ENCODE assay signal across 9 cellular contexts in the genomic region with DNA sequence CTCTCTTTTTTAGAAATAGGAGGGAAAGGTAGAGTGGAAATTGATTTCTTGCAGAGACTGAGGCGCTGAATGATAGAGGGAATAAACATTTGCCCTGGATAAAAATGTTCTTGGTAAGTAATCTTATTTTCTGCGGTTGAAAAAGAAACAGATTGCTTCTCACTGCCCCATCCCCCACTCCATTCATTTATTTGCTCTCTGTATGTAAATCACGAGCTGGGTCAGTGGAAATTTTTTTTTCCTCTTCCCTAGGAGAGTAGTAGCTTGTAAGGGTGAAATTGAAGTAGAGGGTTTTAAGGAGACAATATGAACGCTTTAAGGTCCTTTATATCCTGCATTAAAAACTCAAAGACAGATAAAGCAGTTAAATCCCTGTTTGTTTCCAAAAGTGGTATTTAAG. TPM values are rescaled to one million over a fixed set of nuclear protein-coding genes. Genes with fewer than 3 reads are reported as not detected.
A peak's percentile ranks its signal among the peaks of the same experiment; 100 is the strongest.
DNase-seq lines count a peak whose midpoint lies in the region; ATAC-seq, FAIRE-seq and TF ChIP-seq lines count a peak whose summit lies in the region.
"Had no signal": no experiment of that assay in that cellular context is flagged by ENCODE, and none has a peak within 500 bp of the region (broad histone marks: within the 10 kb centered on the region; RNA-seq: fewer than 3 reads in every experiment).

No MANE protein-coding gene starts in this region.

- CTCF ChIA-PET in endothelial cell of umbilical vein (lab: Charles Lee): interaction anchor here (1.6 kb wide), 1 partner anchor 9 kb away, joined by 3 read pairs; no protein-coding TSS in a partner anchor

- intact Hi-C loops in endothelial cell of umbilical vein (cut with micrococcal nuclease): no loop called here
- intact Hi-C loops in ovary (cut with DNase I): no loop called here

- BruUV-seq in endothelial cell of umbilical vein (replicated peaks; lab: Mats Ljungman, UMichigan): no TSS peak

- H3K9me3 ChIP-seq in endothelial cell of umbilical vein (replicated peaks; ENCODE audit: control insufficient read depth, insufficient read depth, low read length): no peaks in the 10 kb centered on the region
- no peaks in the 10 kb centered on the region for H3K9me3 ChIP-seq in ovary

- 11 to 16% (median 12%) methylated on average over 4 of the region's 4 CpGs for WGBS in ovary, 3 donors

- no peaks in the 10 kb centered on the region for H3K79me2 ChIP-seq in endothelial cell of umbilical vein (ENCODE audit: control insufficient read depth, insufficient read depth, low read length)

- H4K20me1 ChIP-seq in endothelial cell of umbilical vein (replicated peaks; ENCODE audit: control insufficient read depth, extremely low read depth, insufficient read depth, low read length): no peaks in the 10 kb centered on the region

- no peak for ATAC-seq in HG03469 (IDR thresholded peaks at IDR 0.05; ENCODE audit: unreplicated experiment)

- no peaks in the 10 kb centered on the region for H3K9me1 ChIP-seq in endothelial cell of umbilical vein (replicated peaks; ENCODE audit: control insufficient read depth, extremely low read depth, insufficient read depth, low read length)

- TF ChIP-seq CTCF in endothelial cell of umbilical vein (IDR thresholded peaks at IDR 0.05; ENCODE audit: extremely low read depth in 1 of 2, insufficient read depth in 1 of 2, low read depth in 1 of 2, low read length in 2 of 2): no peak
- TF ChIP-seq CTCF in ovary (IDR thresholded peaks at IDR 0.05): no peak

- H3K4me3 ChIP-seq in endothelial cell of umbilical vein (replicated peaks in 1 of 3; ENCODE audit: insufficient read depth in 1 of 3, low read depth in 1 of 3, low read length in 3 of 3) (peak overlapping the region; percentile 45 to 90 (median 80)), ovary (peak overlapping the region; percentile 19)

- H3K9ac ChIP-seq in endothelial cell of umbilical vein (replicated peaks; ENCODE audit: extremely low read depth, insufficient read depth, low read length): peak overlapping the region; percentile 10

- DNase-seq in DMS 273 (lab: John Stamatoyannopoulos, UW; ENCODE audit: unreplicated experiment) (peak; percentile 75), NCI-H524 (lab: John Stamatoyannopoulos, UW) (peak; percentile 21 to 65), endothelial cell of umbilical vein (ENCODE audit: low read depth, low spot score) (peak; percentile 53), ovary (no peak), activated gamma-delta T cell (lab: John Stamatoyannopoulos, UW) (no peak), kidney glomerular epithelial cell (lab: John Stamatoyannopoulos, UW) (no peak), HPDE6-E6E7 (ENCODE audit: extremely low spot score) (no peak)
- DNase-seq: NCI-H1436 had no signal

- peak overlapping the region; percentile 92 for H3K4me2 ChIP-seq in endothelial cell of umbilical vein (ENCODE audit: insufficient read depth, low read length)

- H3K27ac ChIP-seq in endothelial cell of umbilical vein (ENCODE audit: insufficient read depth, low read depth, low read length) (no peak overlapping the region), ovary (no peak overlapping the region)

- FAIRE-seq in endothelial cell of umbilical vein (lab: Jason Lieb, UNC): no peak

- POLR2A ChIA-PET in endothelial cell of umbilical vein (lab: Charles Lee): interaction anchor here (0.6 kb wide), 1 partner anchor 1880 kb away, joined by 3 read pairs; no protein-coding TSS in a partner anchor

- TF ChIP-seq EP300 in ovary (IDR thresholded peaks at IDR 0.05): no peak

- peak overlapping the region; percentile 97 for H2AFZ ChIP-seq in endothelial cell of umbilical vein (ENCODE audit: low read depth, low read length)

- H3K27me3 ChIP-seq in endothelial cell of umbilical vein (ENCODE audit: control insufficient read depth in 2 of 2, insufficient read depth in 2 of 2, low read length in 2 of 2) (peaks cover 34 to 51% of the 10 kb centered on the region in 2 experiments), ovary (no peaks in the 10 kb centered on the region)

- H3K4me1 ChIP-seq in endothelial cell of umbilical vein (ENCODE audit: control insufficient read depth, extremely low read depth, insufficient read depth, low read length): peaks cover 28% of the 10 kb centered on the region
- H3K4me1 ChIP-seq in ovary (ENCODE audit: insufficient read depth): no peaks in the 10 kb centered on the region

- dilution Hi-C loops in endothelial cell of umbilical vein (cut with MboI; ENCODE audit: extremely low pct_ligation_motif_present, low sequenced_read_pairs): no loop called here

- H3K36me3 ChIP-seq in endothelial cell of umbilical vein (ENCODE audit: control insufficient read depth in 2 of 2, extremely low read depth in 1 of 2, insufficient read depth in 2 of 2, low read length in 2 of 2) (no peaks in the 10 kb centered on the region), ovary (no peaks in the 10 kb centered on the region)

- TF ChIP-seq POLR2A in endothelial cell of umbilical vein (IDR thresholded peaks at IDR 0.05; ENCODE audit: low read depth, low read length) (no peak), ovary (IDR thresholded peaks at IDR 0.05) (no peak)

TF ChIP-seq in endothelial cell of umbilical vein, 7 proteins besides CTCF, POLR2A, EP300 and RAD21:
- no peak for TF ChIP-seq MYC (IDR thresholded peaks at IDR 0.05; ENCODE audit: low read depth, low read length)
- TF ChIP-seq, protein P1, sequence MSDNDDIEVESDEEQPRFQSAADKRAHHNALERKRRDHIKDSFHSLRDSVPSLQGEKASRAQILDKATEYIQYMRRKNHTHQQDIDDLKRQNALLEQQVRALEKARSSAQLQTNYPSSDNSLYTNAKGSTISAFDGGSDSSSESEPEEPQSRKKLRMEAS (IDR thresholded peaks at IDR 0.05; ENCODE audit: insufficient read depth, insufficient read length): no peak
- no peak for TF ChIP-seq FOS (IDR thresholded peaks at IDR 0.05; ENCODE audit: borderline replicate concordance, insufficient read depth, low read length)
- no peak for TF ChIP-seq EZH2 (IDR thresholded peaks at IDR 0.05; ENCODE audit: borderline replicate concordance, low read depth, low read length, severe bottlenecking)
- no peak for TF ChIP-seq JUN (IDR thresholded peaks at IDR 0.05; ENCODE audit: borderline replicate concordance, insufficient read depth, insufficient read length, low read depth)
- TF ChIP-seq GATA2 (IDR thresholded peaks at IDR 0.05; ENCODE audit: insufficient read depth, insufficient read length, low read depth, low read length): no peak
- TF ChIP-seq POLR2AphosphoS5 (IDR thresholded peaks at IDR 0.05; ENCODE audit: insufficient read depth, low read depth, low read length): no peak

RNA-seq across cellular contexts. Expression of a gene that starts 1.4 kb away (rescaled TPM):
- total RNA-seq in endothelial cell of umbilical vein (not detected in 2 replicates), ovary (under 1 TPM in 2 of 7 donors, not detected in 5; 0.08 to 0.34 TPM)
- polyA plus RNA-seq in endothelial cell of umbilical vein (not detected in 2 replicates), ovary (under 1 TPM; 0.11 to 0.52 TPM)
- not detected in 2 replicates for polyA plus RNA-seq in endothelial cell of umbilical vein (2011; cell fraction: cytosol; rRNA removed)
- polyA plus RNA-seq in endothelial cell of umbilical vein (2011; cell fraction: nucleus; rRNA removed): not detected in 2 replicates
- polyA plus RNA-seq in endothelial cell of umbilical vein (2012): not detected in 2 replicates
- not detected in 2 replicates for polyA minus RNA-seq in endothelial cell of umbilical vein
- not detected for polyA minus RNA-seq in endothelial cell of umbilical vein (2011; cell fraction: cytosol; rRNA and poly(A)+ RNA removed)
- polyA minus RNA-seq in endothelial cell of umbilical vein (2011; cell fraction: nucleus; rRNA and poly(A)+ RNA removed): not detected in 2 replicates

Comparison
In these comparisons a context has a peak if more than half of its experiments do, and no peak if none do; other contexts are left out.
1. DNase-seq: peak in DMS 273 (single experiment), NCI-H524 (2 of 2) and endothelial cell of umbilical vein (single experiment); none in ovary (0 of 5), activated gamma-delta T cell (single experiment), kidney glomerular epithelial cell (single experiment) and HPDE6-E6E7 (single experiment).